1 cellular context compared by ENCODE assay signal in genomic region chrX:71128166-71128833, GRCh38.
TF ChIP-seq lines count a peak whose summit lies in the region.

No MANE protein-coding gene starts in this region.

TF ChIP-seq in HepG2, 621 proteins besides CTCF, POLR2A, EP300 and RAD21:
- TF ChIP-seq PRMT3 (CRISPR knock-in tag; IDR thresholded peaks at IDR 0.05; ENCODE audit: borderline replicate concordance, low read depth): no peak
- TF ChIP-seq DPF2 (CRISPR knock-in tag; IDR thresholded peaks at IDR 0.05; ENCODE audit: borderline replicate concordance, low read depth): no peak
- no peak for TF ChIP-seq ZNF878 (CRISPR knock-in tag; IDR thresholded peaks at IDR 0.05)
- no peak for TF ChIP-seq MAFG (CRISPR knock-in tag; IDR thresholded peaks at IDR 0.05)
TF ChIP-seq in HepG2: peak in this region for 0.
